In the genomic region with DNA sequence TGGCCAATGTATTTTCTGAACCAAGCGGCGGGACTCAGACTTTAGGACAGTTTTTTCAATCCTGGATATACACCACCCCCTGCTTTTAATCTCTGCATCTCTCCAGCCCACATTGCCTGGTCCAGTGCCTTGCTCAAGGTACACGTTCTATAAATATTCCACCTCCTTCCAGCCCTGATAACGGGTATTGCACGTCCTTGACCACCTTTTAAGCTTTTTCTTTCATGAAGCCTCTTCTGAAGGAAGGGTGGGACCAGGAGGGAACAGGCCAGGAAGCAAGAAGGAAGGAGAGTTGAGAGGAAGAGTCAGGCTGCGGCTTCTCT, we compare ENCODE assay signal across 1 cellular context.
A peak's percentile ranks its signal among the peaks of the same experiment; 100 is the strongest.
TF ChIP-seq lines count a peak whose summit lies in the region.

No MANE protein-coding gene starts in this region.

TF ChIP-seq in endothelial cell of umbilical vein, 7 proteins besides CTCF, POLR2A, EP300 and RAD21:
- TF ChIP-seq GATA2 (IDR thresholded peaks at IDR 0.05; ENCODE audit: insufficient read depth, insufficient read length, low read depth, low read length) = peak; percentile 54
- no peak for TF ChIP-seq MYC (IDR thresholded peaks at IDR 0.05; ENCODE audit: low read depth, low read length)
